In genomic region chr4:1346781-1347409, GRCh38 we compare ENCODE assay signal across 8 cellular contexts. TPM values are rescaled to one million over a fixed set of nuclear protein-coding genes. Genes with fewer than 3 reads are reported as not detected.
DNase-seq lines count a peak whose midpoint lies in the region; ATAC-seq and TF ChIP-seq lines count a peak whose summit lies in the region.

A gene with protein sequence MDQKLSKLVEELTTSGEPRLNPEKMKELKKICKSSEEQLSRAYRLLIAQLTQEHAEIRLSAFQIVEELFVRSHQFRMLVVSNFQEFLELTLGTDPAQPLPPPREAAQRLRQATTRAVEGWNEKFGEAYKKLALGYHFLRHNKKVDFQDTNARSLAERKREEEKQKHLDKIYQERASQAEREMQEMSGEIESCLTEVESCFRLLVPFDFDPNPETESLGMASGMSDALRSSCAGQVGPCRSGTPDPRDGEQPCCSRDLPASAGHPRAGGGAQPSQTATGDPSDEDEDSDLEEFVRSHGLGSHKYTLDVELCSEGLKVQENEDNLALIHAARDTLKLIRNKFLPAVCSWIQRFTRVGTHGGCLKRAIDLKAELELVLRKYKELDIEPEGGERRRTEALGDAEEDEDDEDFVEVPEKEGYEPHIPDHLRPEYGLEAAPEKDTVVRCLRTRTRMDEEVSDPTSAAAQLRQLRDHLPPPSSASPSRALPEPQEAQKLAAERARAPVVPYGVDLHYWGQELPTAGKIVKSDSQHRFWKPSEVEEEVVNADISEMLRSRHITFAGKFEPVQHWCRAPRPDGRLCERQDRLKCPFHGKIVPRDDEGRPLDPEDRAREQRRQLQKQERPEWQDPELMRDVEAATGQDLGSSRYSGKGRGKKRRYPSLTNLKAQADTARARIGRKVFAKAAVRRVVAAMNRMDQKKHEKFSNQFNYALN (plus strand): TSS chr4:1347208. CDS start chr4:1348092, 884 bp downstream.

- H3K27me3 ChIP-seq in HUES64 (ENCODE audit: insufficient read depth, low read length) (no peaks in the 10 kb centered on the region), OCI-LY1 (ENCODE audit: insufficient read depth, low read length) (no peaks in the 10 kb centered on the region)

- H3F3A ChIP-seq in OCI-LY1 (ENCODE audit: insufficient read depth, low read length): no peaks in the 10 kb centered on the region

- WGBS in HUES64: under 1% methylated on average over 76 of the region's 76 CpGs

- H3K4me3 Mint-ChIP-seq in Calu3 (ENCODE audit: low read depth, unreplicated experiment): peak within 1 kb of the TSS; percentile 87
- H3K4me3 Mint-ChIP-seq in endothelial cell (ENCODE audit: unreplicated experiment): peak within 1 kb of the TSS; percentile 95
- peak within 1 kb of the TSS; percentile 83 for H3K4me3 Mint-ChIP-seq in mesothelial cell of epicardium

- TF ChIP-seq CTCF in Calu3 (IDR thresholded peaks at IDR 0.05; ENCODE audit: unreplicated experiment) (no peak), OCI-LY1 (IDR thresholded peaks at IDR 0.05; ENCODE audit: low read length) (no peak), endothelial cell (IDR thresholded peaks at IDR 0.05; ENCODE audit: unreplicated experiment) (no peak), mesothelial cell of epicardium (IDR thresholded peaks at IDR 0.05; ENCODE audit: unreplicated experiment) (no peak)

- no TSS peak for BruUV-seq in Calu3 (replicated peaks; lab: Mats Ljungman, UMichigan)

- intact Hi-C loops in Calu3 (cut with micrococcal nuclease; ENCODE audit: unreplicated experiment): no loop called here

- H3K4me1 Mint-ChIP-seq in Calu3 (ENCODE audit: low read depth, unreplicated experiment): peaks cover 29% of the 10 kb centered on the region
- peaks cover 20% of the 10 kb centered on the region for H3K4me1 Mint-ChIP-seq in endothelial cell (ENCODE audit: unreplicated experiment)
- H3K4me1 Mint-ChIP-seq in mesothelial cell of epicardium: peaks cover 30% of the 10 kb centered on the region

- H3K9ac ChIP-seq in HUES64 (ENCODE audit: low read depth, low read length) (peak within 1 kb of the TSS; percentile 81), OCI-LY1 (ENCODE audit: low read length) (peak within 1 kb of the TSS; percentile 90)

- H3K36me3 ChIP-seq in HUES64 (ENCODE audit: insufficient read depth, low read length): peaks cover 11% of the 10 kb centered on the region
- H3K36me3 ChIP-seq in OCI-LY1 (ENCODE audit: insufficient read depth, low read length): no peaks in the 10 kb centered on the region; the same call in 1 of the 2 replicates

- no peaks in the 10 kb centered on the region for H3K9me2 ChIP-seq in OCI-LY1 (ENCODE audit: low read depth, low read length)

- H3K9me3 ChIP-seq in HUES64 (ENCODE audit: insufficient read depth, low read depth, low read length) (no peaks in the 10 kb centered on the region), OCI-LY1 (ENCODE audit: low read length) (no peaks in the 10 kb centered on the region)

- H3K27ac Mint-ChIP-seq in Calu3 (ENCODE audit: unreplicated experiment) (peak within 1 kb of the TSS; percentile 85), endothelial cell (ENCODE audit: unreplicated experiment) (peak within 1 kb of the TSS; percentile 87), mesothelial cell of epicardium (peak within 1 kb of the TSS; percentile 96)

- H3K4me1 ChIP-seq in HUES64 (ENCODE audit: insufficient read depth, low read length) (no peaks in the 10 kb centered on the region), OCI-LY1 (ENCODE audit: insufficient read depth, low read length, severe bottlenecking) (peaks cover 23% of the 10 kb centered on the region)

- no peaks in the 10 kb centered on the region for H3K79me2 ChIP-seq in OCI-LY1 (ENCODE audit: insufficient read depth, low read length)

- H2AFZ ChIP-seq in OCI-LY1 (ENCODE audit: low read length): no peak within 1 kb of the TSS

- no peaks in the 10 kb centered on the region for H4K20me1 ChIP-seq in OCI-LY1 (ENCODE audit: insufficient read depth, low read length)

- no peaks in the 10 kb centered on the region for H3K27me3 Mint-ChIP-seq in Calu3 (ENCODE audit: unreplicated experiment)
- H3K27me3 Mint-ChIP-seq in endothelial cell (ENCODE audit: unreplicated experiment): peaks cover 18% of the 10 kb centered on the region
- H3K27me3 Mint-ChIP-seq in mesothelial cell of epicardium (ENCODE audit: low read depth): no peaks in the 10 kb centered on the region

- H3K36me3 Mint-ChIP-seq in Calu3 (ENCODE audit: insufficient read depth, unreplicated experiment) (peaks cover 38% of the 10 kb centered on the region), endothelial cell (ENCODE audit: low read depth, unreplicated experiment) (peaks cover 16% of the 10 kb centered on the region), mesothelial cell of epicardium (peaks cover 15% of the 10 kb centered on the region)

- H3K4me3 ChIP-seq in HUES64 (ENCODE audit: low read length) (peak within 1 kb of the TSS; percentile 87), OCI-LY1 (ENCODE audit: low read depth, low read length, poor library complexity, severe bottlenecking) (peak within 1 kb of the TSS; percentile 88)

- DNase-seq in Calu3 (peak; percentile 99), endothelial cell (ENCODE audit: low spot score) (peak; percentile 100), mesothelial cell of epicardium (ENCODE audit: low spot score in 2 of 2, unreplicated experiment in 2 of 2) (peak; percentile 100)
- peak; percentile 100 for DNase-seq in activated CD8-positive, alpha-beta memory T cell treated with anti-CD3 and anti-CD28 coated beads, Interleukin-2, amount 50 U/mL, for 4 hours
- peak; percentile 100 for DNase-seq in stimulated activated CD8-positive, alpha-beta memory T cell treated with anti-CD3 and anti-CD28 coated beads, Interleukin-15, amount 100 ng/mL, for 48 hours (ENCODE audit: low read depth in 2 of 2)

- peak; percentile 91 for ATAC-seq in GM21447 (IDR thresholded peaks at IDR 0.05; ENCODE audit: unreplicated experiment)

- peak within 1 kb of the TSS; percentile 92 for H3K4me2 ChIP-seq in OCI-LY1 (ENCODE audit: low read length)

- H3K9me3 Mint-ChIP-seq in Calu3 (ENCODE audit: low read depth, unreplicated experiment) (no peaks in the 10 kb centered on the region), endothelial cell (ENCODE audit: unreplicated experiment) (no peaks in the 10 kb centered on the region), mesothelial cell of epicardium (no peaks in the 10 kb centered on the region)

- H3K27ac ChIP-seq in HUES64 (ENCODE audit: low read depth, low read length) (peak within 1 kb of the TSS; percentile 81), OCI-LY1 (ENCODE audit: low read depth, low read length, poor library complexity, severe bottlenecking) (peak within 1 kb of the TSS; percentile 30)

- CTCF ChIA-PET in Calu3 (lab: Charles Lee): interaction anchor here (0.7 to 1.9 kb wide), 4 partner anchors 12 to 380 kb away, joined by 3 to 6 read pairs (median 4); no protein-coding TSS in a partner anchor

RNA-seq across cellular contexts. Expression of the gene that starts here (rescaled TPM):
- total RNA-seq in Calu3 (2022): 19.9 and 22.6 TPM in 2 replicates
- polyA plus RNA-seq in HUES64 (2013, experiment 1 of 2): 6.5 TPM
- polyA plus RNA-seq in HUES64 (2013, experiment 2 of 2): 6.8 TPM
- total RNA-seq in endothelial cell (ENCODE audit: unreplicated experiment): 22.1 TPM
- 62.9 to 65.9 TPM (median 63.1 TPM) in 3 replicates for total RNA-seq in mesothelial cell of epicardium

Comparison
In these comparisons a context has a peak if more than half of its experiments do, and no peak if none do; other contexts are left out.
1. Peak in every context shown above with its lines: DNase-seq, ATAC-seq, H3K4me3 ChIP-seq and H3K27ac ChIP-seq.